In genomic region chr19:17641181-17641580, GRCh38 we compare ENCODE assay signal across 25 cellular contexts. TPM values are rescaled to one million over a fixed set of nuclear protein-coding genes. Genes with fewer than 3 reads are reported as not detected.
DNase-seq lines count a peak whose midpoint lies in the region; ATAC-seq, FAIRE-seq and TF ChIP-seq lines count a peak whose summit lies in the region.
"Had no signal": no experiment of that assay in that cellular context is flagged by ENCODE, and none has a peak within 500 bp of the region (broad histone marks: within the 10 kb centered on the region; RNA-seq: fewer than 3 reads in every experiment).

No MANE protein-coding gene starts in this region.

- in situ Hi-C loops in GM12878 (cut with MboI) = no loop called here

- no peak for TF ChIP-seq CTCF in GM12878 (IDR thresholded peaks at IDR 0.05 in 2 of 3, conservative IDR thresholded peaks at IDR 0.05 in 1 of 3; ENCODE audit: control insufficient read depth in 2 of 3, extremely low read depth in 1 of 3, insufficient read depth in 1 of 3, low read depth in 3 of 3, low read length in 3 of 3)
- no peak for TF ChIP-seq CTCF in kidney (IDR thresholded peaks at IDR 0.05; ENCODE audit: borderline replicate concordance, extremely low read depth, insufficient read depth)

- H3K23ac ChIP-seq in neuronal stem cell (ENCODE audit: low read depth, low read length, poor library complexity) = no peak overlapping the region

- no peaks in the 10 kb centered on the region for H3K79me1 ChIP-seq in neuronal stem cell (ENCODE audit: low read depth, low read length)

- H3K9me3 ChIP-seq in GM12878 (replicated peaks; ENCODE audit: control insufficient read depth, insufficient read depth, low read length) = no peaks in the 10 kb centered on the region
- H3K9me3 ChIP-seq in kidney (ENCODE audit: control insufficient read depth in 1 of 2, low read length in 2 of 2) = no peaks in the 10 kb centered on the region
- peaks cover 0 to 1% of the 10 kb centered on the region in 2 donors for H3K9me3 ChIP-seq in neuronal stem cell (replicated peaks in 1 of 2; ENCODE audit: control insufficient read depth in 2 of 2, insufficient read depth in 1 of 2, low read depth in 1 of 2, low read length in 2 of 2)
- H3K9me3 ChIP-seq: A549; BE2C; BLaER1 treated with 17β-estradiol and CSF1 and Interleukin-3, amounts not matched to agents 10 nM and 100 nM; HAP-1 had no signal

- no peak for FAIRE-seq in GM12878 (lab: Jason Lieb, UNC)
- no peak for FAIRE-seq in kidney (lab: Jason Lieb, UNC)
- FAIRE-seq in GM12892 (lab: Jason Lieb, UNC) = no peak
- FAIRE-seq: A549, G401.6, GM18507, H54 had no signal

- H3K79me2 ChIP-seq in GM12878 (ENCODE audit: control insufficient read depth, insufficient read depth, low read length) = no peaks in the 10 kb centered on the region

- TF ChIP-seq RAD21 in GM12878 (IDR thresholded peaks at IDR 0.05; ENCODE audit: insufficient read depth, low read depth, low read length) = no peak

- no peaks in the 10 kb centered on the region; a peak in 1 of 4 replicates for H3K27me3 ChIP-seq in GM12878 (replicated peaks in 1 of 2; ENCODE audit: control insufficient read depth in 2 of 2, insufficient read depth in 2 of 2, low read length in 1 of 2)
- no peaks in the 10 kb centered on the region for H3K27me3 ChIP-seq in neuronal stem cell (ENCODE audit: control insufficient read depth in 3 of 3, insufficient read depth in 3 of 3, low read depth in 1 of 3, low read length in 3 of 3)
- H3K27me3 ChIP-seq: BE2C; BLaER1 treated with 17β-estradiol and CSF1 and Interleukin-3, amounts not matched to agents 10 nM and 100 nM had no signal

- H3K4me3 ChIP-seq in GM12878 = no peak overlapping the region
- H3K4me3 ChIP-seq in kidney (ENCODE audit: low read length in 2 of 2) = no peak overlapping the region
- H3K4me3 ChIP-seq in neuronal stem cell (ENCODE audit: low read length in 2 of 2) = no peak overlapping the region
- H3K4me3 ChIP-seq: A549; BLaER1 treated with 17β-estradiol and CSF1 and Interleukin-3, amounts not matched to agents 10 nM and 100 nM; HAP-1 had no signal

- H2AFZ ChIP-seq in GM12878 (ENCODE audit: control insufficient read depth, low read depth, low read length) (no peak overlapping the region), neuronal stem cell (ENCODE audit: low read length) (no peak overlapping the region)

- DNase-seq in Right ventricle myocardium superior = peak; percentile 8
- no peak for DNase-seq in left cardiac atrium
- no peak for DNase-seq in GM12878 (ENCODE audit: low read depth, low spot score)
- peak; percentile 51 for DNase-seq in kidney
- no peak for DNase-seq in neuronal stem cell (ENCODE audit: low spot score)
- no peak for DNase-seq in stimulated activated CD4-positive, alpha-beta T cell treated with anti-CD3 and anti-CD28 coated beads, Interleukin-1b, Interleukin-23, amount 100 ng/mL, for 48 hours
- no peak for DNase-seq in GM12892 (ENCODE audit: insufficient read length)
- DNase-seq: 8988T; ACHN; AML-193; BE2C; CD4-positive, alpha-beta T cell; CD8-positive, alpha-beta memory T cell; DMS153; DND-41; GOT3; HFFc6 had no signal

- no peak overlapping the region for H4K91ac ChIP-seq in neuronal stem cell (ENCODE audit: low read depth, low read length, poor library complexity)

- no peak overlapping the region for H2BK120ac ChIP-seq in neuronal stem cell (ENCODE audit: low read depth, low read length)

- H4K20me1 ChIP-seq in GM12878 (ENCODE audit: control insufficient read depth, insufficient read depth) = no peaks in the 10 kb centered on the region
- H4K20me1 ChIP-seq: BLaER1 treated with 17β-estradiol and CSF1 and Interleukin-3, amounts not matched to agents 10 nM and 100 nM had no signal

- 62% methylated on average over 13 of the region's 15 CpGs for WGBS in GM12878 (ENCODE audit: insufficient coverage, insufficient replicate concordance, low lambda C conversion rate, missing lambda C conversion rate)
- no CpG with 5 or more reads among the region's 15 CpGs for WGBS in neuronal stem cell (ENCODE audit: extremely low coverage in 2 of 2, insufficient read length in 2 of 2, insufficient replicate concordance in 1 of 2), 2 donors

- H2BK15ac ChIP-seq in neuronal stem cell (ENCODE audit: low read length) = no peak overlapping the region

- POLR2A ChIA-PET in GM12878 (lab: Charles Lee) = interaction anchor here (0.6 kb wide), 1 partner anchor 285 kb away, joined by 5 read pairs; no protein-coding TSS in a partner anchor

- H2BK12ac ChIP-seq in neuronal stem cell (ENCODE audit: low read length) = no peak overlapping the region

- H4K8ac ChIP-seq in neuronal stem cell (ENCODE audit: low read depth, low read length) = no peak overlapping the region

- no peak overlapping the region for H3K14ac ChIP-seq in neuronal stem cell (ENCODE audit: low read length)

- no peak overlapping the region for H3K4ac ChIP-seq in neuronal stem cell (ENCODE audit: low read length)

- intact Hi-C loops in Right ventricle myocardium superior (cut with DNase I) (no loop called here), left cardiac atrium (cut with DNase I) (no loop called here), GM12878 (cut with micrococcal nuclease; ENCODE audit: unreplicated experiment) (no loop called here), kidney (cut with DNase I) (no loop called here)

- no peak overlapping the region for H3K4me2 ChIP-seq in GM12878 (ENCODE audit: control insufficient read depth, insufficient read depth)
- no peak overlapping the region for H3K4me2 ChIP-seq in neuronal stem cell (ENCODE audit: insufficient read depth, low read length, poor library complexity, severe bottlenecking)
- H3K4me2 ChIP-seq: A549; BLaER1 treated with 17β-estradiol and CSF1 and Interleukin-3, amounts not matched to agents 10 nM and 100 nM had no signal

- ATAC-seq in Right ventricle myocardium superior (ENCODE audit: poor library complexity) (no peak), left cardiac atrium (no peak), GM12878 (no peak), HG02763 (IDR thresholded peaks at IDR 0.05; ENCODE audit: unreplicated experiment) (no peak)
- ATAC-seq: A549 had no signal

- no peak for TF ChIP-seq EP300 in GM12878 (IDR thresholded peaks at IDR 0.05; ENCODE audit: borderline replicate concordance in 1 of 2, control insufficient read depth in 1 of 2, low read depth in 2 of 2, low read length in 2 of 2)

- BruUV-seq in GM12878 (replicated peaks; lab: Mats Ljungman, UMichigan) = no TSS peak

- TF ChIP-seq POLR2A in GM12878 (IDR thresholded peaks at IDR 0.05; ENCODE audit: low read depth, low read length) = no peak
- TF ChIP-seq POLR2A in GM12892 (IDR thresholded peaks at IDR 0.05; ENCODE audit: low read depth, low read length) = no peak

- no peak overlapping the region for H2BK5ac ChIP-seq in neuronal stem cell (ENCODE audit: low read length)

- RAD21 ChIA-PET in GM12878 (lab: Charles Lee; ENCODE audit: unreplicated experiment) = no interaction called here

- H3K27ac ChIP-seq in GM12878 (ENCODE audit: control insufficient read depth, insufficient read depth) = no peak overlapping the region
- H3K27ac ChIP-seq in kidney (ENCODE audit: low read depth in 2 of 2, low read length in 2 of 2) = no peak overlapping the region
- no peak overlapping the region for H3K27ac ChIP-seq in neuronal stem cell (replicated peaks; ENCODE audit: low read length)
- H3K27ac ChIP-seq: A549; BLaER1 treated with 17β-estradiol and CSF1 and Interleukin-3, amounts not matched to agents 10 nM and 100 nM had no signal

- no peak overlapping the region for H2AK5ac ChIP-seq in neuronal stem cell (ENCODE audit: low read depth, low read length)

- CTCF ChIA-PET in GM12878 (lab: Yijun Ruan, JAX) = no interaction called here

- H3K9ac ChIP-seq in GM12878 (ENCODE audit: control insufficient read depth, insufficient read depth, low read length) (no peak overlapping the region), kidney (ENCODE audit: low read length in 2 of 2) (no peak overlapping the region), neuronal stem cell (ENCODE audit: low read depth, low read length, poor library complexity) (no peak overlapping the region)
- H3K9ac ChIP-seq: BLaER1 treated with 17β-estradiol and CSF1 and Interleukin-3, amounts not matched to agents 10 nM and 100 nM had no signal

- peak overlapping the region; percentile 22 for H3K18ac ChIP-seq in neuronal stem cell (ENCODE audit: low read length)

- no peaks in the 10 kb centered on the region for H3K36me3 ChIP-seq in GM12878 (ENCODE audit: control insufficient read depth in 2 of 2, insufficient read depth in 2 of 2, low read length in 1 of 2)
- no peaks in the 10 kb centered on the region for H3K36me3 ChIP-seq in kidney (ENCODE audit: control insufficient read depth in 1 of 2, insufficient read depth in 2 of 2, low read length in 2 of 2)
- peaks cover 0 to 48% of the 10 kb centered on the region in 2 donors for H3K36me3 ChIP-seq in neuronal stem cell (replicated peaks in 1 of 2; ENCODE audit: control insufficient read depth in 2 of 2, insufficient read depth in 2 of 2, low read length in 2 of 2)
- H3K36me3 ChIP-seq: BLaER1 treated with 17β-estradiol and CSF1 and Interleukin-3, amounts not matched to agents 10 nM and 100 nM; HAP-1 had no signal

- H3K4me1 ChIP-seq in GM12878 (ENCODE audit: control insufficient read depth, insufficient read depth, low read length) (no peaks in the 10 kb centered on the region), kidney (ENCODE audit: control insufficient read depth in 1 of 2, insufficient read depth in 1 of 2, low read depth in 1 of 2, low read length in 2 of 2) (no peaks in the 10 kb centered on the region), neuronal stem cell (ENCODE audit: control insufficient read depth in 2 of 2, insufficient read depth in 1 of 2, low read depth in 1 of 2, low read length in 2 of 2) (no peaks in the 10 kb centered on the region)
- H3K4me1 ChIP-seq: A549; BE2C; BLaER1 treated with 17β-estradiol and CSF1 and Interleukin-3, amounts not matched to agents 10 nM and 100 nM; HAP-1 had no signal

- SMC1A ChIA-PET in GM12878 (lab: Charles Lee; ENCODE audit: uncharacterized antibody, unreplicated experiment) = no interaction called here

RNA-seq across cellular contexts. Expression of gene UNC13A, which starts 47.0 kb away (rescaled TPM):
- total RNA-seq in Right ventricle myocardium superior (0.05 TPM), left cardiac atrium (under 1 TPM; 0.03 to 0.16 TPM), GM12878 (2014; rRNA removed) (under 0.01 and 0.17 TPM in 2 replicates), GM12878 (2014; rRNA removed; fragmentation: Illumina TruSeq; extraction: Trizol) (0.04 and 0.05 TPM in 2 replicates), GM12878 (2021) (0.08 and 0.48 TPM in 2 replicates), kidney (2.2 TPM)
- total RNA-seq in GM12878 (2013; cell fraction: nucleolus; rRNA removed) = 0.07 and 0.35 TPM in 2 replicates
- polyA plus RNA-seq in GM12878 (2011; ENCODE audit: low read depth) = 0.08 TPM
- polyA plus RNA-seq in GM12878 (2011; rRNA removed) (0.10 and 0.12 TPM in 2 replicates), GM12878 (2014; fragmentation: Illumina TruSeq; extraction: Trizol) (0.05 and 0.18 TPM in 2 replicates), GM12878 (2014; fragmentation: Nextera tagmentation; extraction: Ambion mirVana) (under 1 TPM in 1 of 2 experiments, not detected in 1; under 0.01 TPM), GM12878 (2014; rRNA removed) (0.09 and 0.13 TPM in 2 replicates), GM12878 (2016; fragmentation: Nextera tagmentation; extraction: Ambion mirVana) (under 1 TPM; 0.16 to 0.23 TPM), kidney (ENCODE audit: insufficient read depth, low read depth, low replicate concordance) (0.06 TPM)
- 0.08 and 0.10 TPM in 2 replicates for polyA plus RNA-seq in GM12878 (2011; cell fraction: cytosol; rRNA removed)
- polyA plus RNA-seq in GM12878 (2011; cell fraction: nucleus; rRNA removed) = 0.31 and 0.79 TPM in 2 replicates
- polyA plus RNA-seq in GM12878 (2012) = 0.22 and 0.24 TPM in 2 replicates
- 0.07 and 0.10 TPM in 2 replicates for polyA minus RNA-seq in GM12878 (2011; rRNA and poly(A)+ RNA removed)
- polyA minus RNA-seq in GM12878 (2011; cell fraction: cytosol; rRNA and poly(A)+ RNA removed) = not detected in 2 replicates
- polyA minus RNA-seq in GM12878 (2011; cell fraction: nucleus; rRNA and poly(A)+ RNA removed) = 0.29 and 0.36 TPM in 2 replicates
- 0.11 TPM for polyA plus RNA-seq in neuronal stem cell (2013, experiment 1 of 2)
- polyA plus RNA-seq in neuronal stem cell (2013, experiment 2 of 2) = 0.10 TPM
- polyA plus RNA-seq in GM12892 (2012; ENCODE audit: missing spikeins) = 0.68 TPM
- total RNA-seq: CD8-positive, alpha-beta memory T cell had no signal
- polyA plus RNA-seq: CD14-positive monocyte; CD8-positive, alpha-beta memory T cell had no signal

Comparison
In these comparisons a context has a peak if more than half of its experiments do, and no peak if none do; other contexts are left out.
1. DNase-seq: peak in Right ventricle myocardium superior (single experiment) and kidney (single experiment); none in left cardiac atrium (single experiment), GM12878 (single experiment), neuronal stem cell (single experiment), stimulated activated CD4-positive, alpha-beta T cell treated with anti-CD3 and anti-CD28 coated beads, Interleukin-1b, Interleukin-23, amount 100 ng/mL, for 48 hours (single experiment) and GM12892 (single experiment).